Comparison of ENCODE assay signal across 8 cellular contexts in genomic region chr17:16589097-16589969, GRCh38. TPM values are rescaled to one million over a fixed set of nuclear protein-coding genes. Genes with fewer than 3 reads are reported as not detected.
DNase-seq lines count a peak whose midpoint lies in the region; ATAC-seq lines count a peak whose summit lies in the region.

No MANE protein-coding gene starts in this region.

- peaks cover 34% of the 10 kb centered on the region for H3K27me3 Mint-ChIP-seq in activated CD4-positive, alpha-beta T cell treated with anti-CD3 and anti-CD28 coated beads for 36 hours

- CTCF ChIA-PET in activated CD4-positive, alpha-beta T cell treated with anti-CD3 and anti-CD28 coated beads for 36 hours (lab: Charles Lee), result interaction anchor here (0.5 to 2.3 kb wide), 26 partner anchors 8 to 237 kb away, joined by 3 to 12 read pairs (median 5); partner anchors contain the start of genes ZNF287 and ZNF624

- peaks cover 8% of the 10 kb centered on the region for H3K4me1 Mint-ChIP-seq in activated CD4-positive, alpha-beta T cell treated with anti-CD3 and anti-CD28 coated beads for 36 hours

- H3K9me3 Mint-ChIP-seq in activated CD4-positive, alpha-beta T cell treated with anti-CD3 and anti-CD28 coated beads for 36 hours (ENCODE audit: low read depth), result no peaks in the 10 kb centered on the region

- peak overlapping the region; percentile 64 for H3K4me3 Mint-ChIP-seq in activated CD4-positive, alpha-beta T cell treated with anti-CD3 and anti-CD28 coated beads for 36 hours

- DNase-seq in A172 (ENCODE audit: low spot score) (peak; percentile 83), NCI-H510A treated with DMSO at 0.1 percent for 48 hours (lab: John Stamatoyannopoulos, UW) (peak; percentile 94), kidney tubule cell (ENCODE audit: low spot score) (peak; percentile 89)
- peak; percentile 95 for DNase-seq in activated CD4-positive, alpha-beta T cell treated with anti-CD3 and anti-CD28 coated beads for 36 hours
- peak; percentile 86 to 88 for DNase-seq in stimulated activated CD4-positive, alpha-beta T cell treated with anti-CD3 and anti-CD28 coated beads, Interleukin-15, amount 100 ng/mL, for 48 hours (ENCODE audit: low read depth in 2 of 2)

- intact Hi-C loops in activated CD4-positive, alpha-beta T cell treated with anti-CD3 and anti-CD28 coated beads for 36 hours (cut with DNase I, micrococcal nuclease), result loop anchor here (1.0 to 10.0 kb wide), 6 partner anchors 20 to 302 kb away; partner anchors contain the start of genes ZNF287 (in 2 of the 2), UBB (in 1 of the 2) and ZNF624 (in 1 of the 2)

- no peaks in the 10 kb centered on the region for H3K36me3 Mint-ChIP-seq in activated CD4-positive, alpha-beta T cell treated with anti-CD3 and anti-CD28 coated beads for 36 hours (ENCODE audit: low read depth)

- peak overlapping the region; percentile 79 for H3K27ac ChIP-seq in cingulate gyrus (ENCODE audit: low read depth, low read length)

- H3K27ac Mint-ChIP-seq in activated CD4-positive, alpha-beta T cell treated with anti-CD3 and anti-CD28 coated beads for 36 hours, result no peak overlapping the region

- ATAC-seq in GM18867 (IDR thresholded peaks at IDR 0.05; ENCODE audit: unreplicated experiment) (peak; percentile 78), HG03432 (IDR thresholded peaks at IDR 0.05; ENCODE audit: unreplicated experiment) (peak; percentile 91)
- ATAC-seq in activated CD4-positive, alpha-beta T cell treated with anti-CD3 and anti-CD28 coated beads for 36 hours, result peak; percentile 90

- POLR2A ChIA-PET in activated CD4-positive, alpha-beta T cell treated with anti-CD3 and anti-CD28 coated beads for 36 hours (lab: Charles Lee), result no interaction called here

RNA-seq across cellular contexts. Expression of gene ZNF287, which starts 20.3 kb away (rescaled TPM):
- total RNA-seq in A172 (2014; rRNA removed; shearing (Covaris generic)), result 3.1 and 4.1 TPM in 2 replicates
- total RNA-seq in activated CD4-positive, alpha-beta T cell treated with anti-CD3 and anti-CD28 coated beads for 36 hours, result 1 to 10 TPM; 9.4 TPM

Comparison
In these comparisons a context has a peak if more than half of its experiments do, and no peak if none do; other contexts are left out.
1. Peak in every context shown above with its lines: DNase-seq, ATAC-seq and H3K27ac ChIP-seq.